Comparison of ENCODE assay signal across 1 cellular context in genomic region chr3:195715583-195716266, GRCh38.
TF ChIP-seq lines count a peak whose summit lies in the region.

No MANE protein-coding gene starts in this region.

TF ChIP-seq in GM12878, 131 proteins besides CTCF, POLR2A, EP300 and RAD21 (continued from another document):
- TF ChIP-seq CUX1 (IDR thresholded peaks at IDR 0.05; ENCODE audit: insufficient replicate concordance, low read depth, low read length) (no peak), HDGF (IDR thresholded peaks at IDR 0.05) (no peak)
